Comparison of ENCODE assay signal across 1 cellular context in genomic region chr15:63506537-63507035, GRCh38.
TF ChIP-seq lines count a peak whose summit lies in the region.

No MANE protein-coding gene starts in this region.

TF ChIP-seq in HCT116, 20 proteins besides CTCF, POLR2A, EP300 and RAD21 (continued from another document):
- TF ChIP-seq, protein P1, sequence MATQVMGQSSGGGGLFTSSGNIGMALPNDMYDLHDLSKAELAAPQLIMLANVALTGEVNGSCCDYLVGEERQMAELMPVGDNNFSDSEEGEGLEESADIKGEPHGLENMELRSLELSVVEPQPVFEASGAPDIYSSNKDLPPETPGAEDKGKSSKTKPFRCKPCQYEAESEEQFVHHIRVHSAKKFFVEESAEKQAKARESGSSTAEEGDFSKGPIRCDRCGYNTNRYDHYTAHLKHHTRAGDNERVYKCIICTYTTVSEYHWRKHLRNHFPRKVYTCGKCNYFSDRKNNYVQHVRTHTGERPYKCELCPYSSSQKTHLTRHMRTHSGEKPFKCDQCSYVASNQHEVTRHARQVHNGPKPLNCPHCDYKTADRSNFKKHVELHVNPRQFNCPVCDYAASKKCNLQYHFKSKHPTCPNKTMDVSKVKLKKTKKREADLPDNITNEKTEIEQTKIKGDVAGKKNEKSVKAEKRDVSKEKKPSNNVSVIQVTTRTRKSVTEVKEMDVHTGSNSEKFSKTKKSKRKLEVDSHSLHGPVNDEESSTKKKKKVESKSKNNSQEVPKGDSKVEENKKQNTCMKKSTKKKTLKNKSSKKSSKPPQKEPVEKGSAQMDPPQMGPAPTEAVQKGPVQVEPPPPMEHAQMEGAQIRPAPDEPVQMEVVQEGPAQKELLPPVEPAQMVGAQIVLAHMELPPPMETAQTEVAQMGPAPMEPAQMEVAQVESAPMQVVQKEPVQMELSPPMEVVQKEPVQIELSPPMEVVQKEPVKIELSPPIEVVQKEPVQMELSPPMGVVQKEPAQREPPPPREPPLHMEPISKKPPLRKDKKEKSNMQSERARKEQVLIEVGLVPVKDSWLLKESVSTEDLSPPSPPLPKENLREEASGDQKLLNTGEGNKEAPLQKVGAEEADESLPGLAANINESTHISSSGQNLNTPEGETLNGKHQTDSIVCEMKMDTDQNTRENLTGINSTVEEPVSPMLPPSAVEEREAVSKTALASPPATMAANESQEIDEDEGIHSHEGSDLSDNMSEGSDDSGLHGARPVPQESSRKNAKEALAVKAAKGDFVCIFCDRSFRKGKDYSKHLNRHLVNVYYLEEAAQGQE (IDR thresholded peaks at IDR 0.05; ENCODE audit: low read depth), result no peak
- TF ChIP-seq EZH2phosphoT487 (IDR thresholded peaks at IDR 0.05; ENCODE audit: borderline replicate concordance), result no peak
- no peak for TF ChIP-seq POLR2AphosphoS5 (IDR thresholded peaks at IDR 0.05; ENCODE audit: low read depth, low read length)
